ENCODE assay signal across 10 cellular contexts in genomic region chr15:43939070-43939469, GRCh38.
A peak's percentile ranks its signal among the peaks of the same experiment; 100 is the strongest.
DNase-seq lines count a peak whose midpoint lies in the region; ATAC-seq, FAIRE-seq and TF ChIP-seq lines count a peak whose summit lies in the region.
"Had no signal": no experiment of that assay in that cellular context is flagged by ENCODE, and none has a peak within 500 bp of the region (broad histone marks: within the 10 kb centered on the region; RNA-seq: fewer than 3 reads in every experiment).

No MANE protein-coding gene starts in this region.

- no peak overlapping the region for H3K27ac ChIP-seq in AG04450 (ENCODE audit: low read depth, low read length)

- POLR2A ChIA-PET in AG04450 (lab: Yijun Ruan, JAX) = no interaction called here

- ATAC-seq in GM18907 (IDR thresholded peaks at IDR 0.05; ENCODE audit: unreplicated experiment) (no peak), HG02938 (IDR thresholded peaks at IDR 0.05; ENCODE audit: unreplicated experiment) (no peak)
- ATAC-seq: naive thymus-derived CD8-positive, alpha-beta T cell had no signal

- no peaks in the 10 kb centered on the region for H3K9me3 ChIP-seq in AG04450 (ENCODE audit: control insufficient read depth, insufficient read depth, low read length)

- TF ChIP-seq CTCF in AG04450 (IDR thresholded peaks at IDR 0.05; ENCODE audit: low read depth, low read length) (peak; percentile 70), GM12872 (IDR thresholded peaks at IDR 0.05; ENCODE audit: insufficient read depth, low read depth, low read length) (peak; percentile 53; the same call in 2 of the 3 replicates), foreskin fibroblast (IDR thresholded peaks at IDR 0.05; ENCODE audit: low read depth, low read length) (peak; percentile 54)

- no peak overlapping the region for H3K4me3 ChIP-seq in AG04450 (ENCODE audit: low read depth, low read length)
- H3K4me3 ChIP-seq in foreskin fibroblast (ENCODE audit: low read depth in 1 of 2, low read length in 2 of 2) = no peak overlapping the region

- CTCF ChIA-PET in AG04450 (lab: Charles Lee) = interaction anchor here (0.6 to 2.5 kb wide), 11 partner anchors 8 to 194 kb away, joined by 3 to 11 read pairs (median 3); no protein-coding TSS in a partner anchor

- FAIRE-seq in RCC 7860 (lab: Jason Lieb, UNC) = no peak

- no peaks in the 10 kb centered on the region for H3K27me3 ChIP-seq in AG04450 (ENCODE audit: control insufficient read depth, insufficient read depth, low read length)

- DNase-seq in AG04450 (ENCODE audit: low read depth, low spot score) = no peak
- peak; percentile 23 for DNase-seq in RCC 7860 (ENCODE audit: low spot score)
- DNase-seq in foreskin fibroblast = peak in 1 of 2 donors; percentile 64
- DNase-seq in effector CD4-positive, alpha-beta T cell = no peak
- DNase-seq in activated naive CD4-positive, alpha-beta T cell (lab: John Stamatoyannopoulos, UW) = no peak
- DNase-seq: naive thymus-derived CD8-positive, alpha-beta T cell; T1000 had no signal
